Comparison of ENCODE assay signal across 1 cellular context in the genomic region with DNA sequence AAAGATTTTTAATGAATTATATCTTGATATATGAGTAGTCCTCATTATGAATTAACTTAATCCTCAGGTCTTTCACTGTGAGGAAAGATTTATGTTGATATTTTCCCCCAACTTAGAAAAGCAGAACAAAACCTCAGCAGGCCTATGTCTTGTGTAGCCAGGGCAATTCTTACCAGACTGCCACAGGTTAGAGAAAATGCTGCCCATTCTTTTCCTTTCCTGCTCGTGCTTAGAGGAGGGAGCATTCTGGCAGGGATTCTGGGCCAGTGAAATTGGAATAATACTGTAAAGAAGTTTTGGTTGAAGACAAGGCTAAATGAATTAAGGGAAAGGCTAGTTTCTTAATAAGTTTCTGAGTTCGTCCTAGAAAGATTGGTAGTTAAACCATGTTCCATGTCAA.
TF ChIP-seq lines count a peak whose summit lies in the region.

No MANE protein-coding gene starts in this region.

TF ChIP-seq in A549, 52 proteins besides CTCF, POLR2A, EP300 and RAD21:
- no peak for TF ChIP-seq RFX5 (IDR thresholded peaks at IDR 0.05)
- no peak for TF ChIP-seq KDM1A (IDR thresholded peaks at IDR 0.05; ENCODE audit: low read depth)
- TF ChIP-seq ZFP36 (IDR thresholded peaks at IDR 0.05; ENCODE audit: borderline replicate concordance, partially characterized antibody): no peak
- no peak for TF ChIP-seq HES2 (IDR thresholded peaks at IDR 0.05)
